ENCODE assay signal across 24 cellular contexts in the genomic region with DNA sequence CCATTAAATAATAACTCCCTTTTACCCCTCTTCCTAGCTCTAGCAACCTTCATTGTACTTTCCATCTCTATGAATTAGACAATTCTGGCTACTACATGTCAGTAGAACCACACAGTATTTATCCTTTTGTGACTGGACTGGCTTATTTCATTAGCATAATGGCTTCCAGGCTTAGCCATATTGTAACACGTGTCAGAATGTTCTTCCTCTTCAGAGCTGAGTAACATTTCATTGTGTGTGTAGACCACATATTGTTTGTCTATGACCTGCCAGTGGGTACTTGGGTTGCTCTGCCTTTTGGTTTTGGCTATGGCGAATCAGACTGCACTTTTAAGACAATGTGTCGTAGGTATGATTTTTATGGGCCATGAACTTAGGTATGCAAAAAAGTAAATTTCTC.
"Had no signal": no experiment of that assay in that cellular context is flagged by ENCODE, and none has a peak within 500 bp of the region (broad histone marks: within the 10 kb centered on the region; RNA-seq: fewer than 3 reads in every experiment).

No MANE protein-coding gene starts in this region.

- FAIRE-seq: colon, endometrium, keratinocyte, TTC549 had no signal

- H3K27me3 ChIP-seq: gastroesophageal sphincter, suprapubic skin, tibial artery had no signal

- H3K4me1 Mint-ChIP-seq: activated CD4-positive, alpha-beta T cell treated with anti-CD3 and anti-CD28 coated beads, Interleukin-2, amount 10 ng/mL, durations not matched to agents 24 days and 14 days had no signal

- H3K4me3 Mint-ChIP-seq: activated CD4-positive, alpha-beta memory T cell treated with anti-CD3 and anti-CD28 coated beads for 36 hours; activated CD4-positive, alpha-beta T cell treated with anti-CD3 and anti-CD28 coated beads, Interleukin-2, amount 10 ng/mL, durations not matched to agents 24 days and 14 days; activated T-cell treated with anti-CD3 and anti-CD28 coated beads, Interleukin-2, amount 50 U/mL, for 24 hours; memory B cell; natural killer cell treated with Interleukin-12 subunit alpha and Interleukin-12 subunit beta and Interleukin-15 and Interleukin-18, amount 100 ng/mL, for 72 hours; T-helper 1 cell treated with Interleukin-12 subunit alpha and Interleukin-12 subunit beta and Interleukin-4 antibody, amounts not matched to agents 30 μg/mL and 1 μg/mL, for 36 hours had no signal

- H3K27ac Mint-ChIP-seq: activated CD4-positive, alpha-beta memory T cell treated with anti-CD3 and anti-CD28 coated beads for 36 hours; activated CD4-positive, alpha-beta T cell treated with anti-CD3 and anti-CD28 coated beads, Interleukin-2, amount 10 ng/mL, durations not matched to agents 24 days and 14 days; activated naive CD4-positive, alpha-beta T cell treated with anti-CD3 and anti-CD28 coated beads, Interleukin-2, amount 50 U/mL, for 72 hours; activated T-cell treated with anti-CD3 and anti-CD28 coated beads, Interleukin-2, amount 50 U/mL, for 24 hours; memory B cell; natural killer cell treated with Interleukin-12 subunit alpha and Interleukin-12 subunit beta and Interleukin-15 and Interleukin-18, amount 100 ng/mL, for 72 hours; T-helper 1 cell treated with Interleukin-12 subunit alpha and Interleukin-12 subunit beta and Interleukin-4 antibody, amounts not matched to agents 30 μg/mL and 1 μg/mL, for 36 hours had no signal

- H3K4me1 ChIP-seq: gastroesophageal sphincter, suprapubic skin, tibial artery had no signal

- ATAC-seq: gastroesophageal sphincter; natural killer cell treated with Interleukin-12 subunit alpha and Interleukin-12 subunit beta and Interleukin-15 and Interleukin-18, amount 100 ng/mL, for 72 hours; right cardiac atrium had no signal

- DNase-seq: activated CD4-positive, alpha-beta memory T cell treated with anti-CD3 and anti-CD28 coated beads for 36 hours; activated CD4-positive, alpha-beta T cell treated with anti-CD3 and anti-CD28 coated beads, Interleukin-2, amount 10 ng/mL, durations not matched to agents 24 days and 14 days; activated CD8-positive, alpha-beta memory T cell treated with anti-CD3 and anti-CD28 coated beads, Interleukin-2, amount 50 U/mL, for 48 hours; activated naive CD4-positive, alpha-beta T cell; activated T-cell treated with anti-CD3 and anti-CD28 coated beads, Interleukin-2, amount 50 U/mL, for 24 hours; effector CD8-positive, alpha-beta T cell; hippocampal formation; right cardiac atrium; stimulated activated CD4-positive, alpha-beta T cell treated with anti-CD3 and anti-CD28 coated beads, Interleukin-15, amount 100 ng/mL, for 24 hours; stimulated activated CD4-positive, alpha-beta T cell treated with anti-CD3 and anti-CD28 coated beads, Interleukin-2, amount 100 ng/mL, for 24 hours; stimulated activated naive CD4-positive, alpha-beta T cell; T-helper 9 cell; tibial artery had no signal

- H3K9me3 ChIP-seq: gastroesophageal sphincter, suprapubic skin, tibial artery had no signal

- H3K36me3 Mint-ChIP-seq: activated naive CD4-positive, alpha-beta T cell treated with anti-CD3 and anti-CD28 coated beads, Interleukin-2, amount 50 U/mL, for 72 hours; natural killer cell treated with Interleukin-12 subunit alpha and Interleukin-12 subunit beta and Interleukin-15 and Interleukin-18, amount 100 ng/mL, for 72 hours had no signal

- H3K9me3 Mint-ChIP-seq: activated CD4-positive, alpha-beta memory T cell treated with anti-CD3 and anti-CD28 coated beads for 36 hours; activated CD4-positive, alpha-beta T cell treated with anti-CD3 and anti-CD28 coated beads, Interleukin-2, amount 10 ng/mL, durations not matched to agents 24 days and 14 days; activated naive CD4-positive, alpha-beta T cell treated with anti-CD3 and anti-CD28 coated beads, Interleukin-2, amount 50 U/mL, for 72 hours; activated T-cell treated with anti-CD3 and anti-CD28 coated beads, Interleukin-2, amount 50 U/mL, for 24 hours; memory B cell; natural killer cell treated with Interleukin-12 subunit alpha and Interleukin-12 subunit beta and Interleukin-15 and Interleukin-18, amount 100 ng/mL, for 72 hours; T-helper 1 cell treated with Interleukin-12 subunit alpha and Interleukin-12 subunit beta and Interleukin-4 antibody, amounts not matched to agents 30 μg/mL and 1 μg/mL, for 36 hours had no signal

- H3K27me3 Mint-ChIP-seq: activated CD4-positive, alpha-beta memory T cell treated with anti-CD3 and anti-CD28 coated beads for 36 hours; activated T-cell treated with anti-CD3 and anti-CD28 coated beads, Interleukin-2, amount 50 U/mL, for 24 hours; natural killer cell treated with Interleukin-12 subunit alpha and Interleukin-12 subunit beta and Interleukin-15 and Interleukin-18, amount 100 ng/mL, for 72 hours had no signal

- H3K36me3 ChIP-seq: suprapubic skin, tibial artery had no signal

- H3K4me3 ChIP-seq: gastroesophageal sphincter, suprapubic skin, tibial artery had no signal

- H3K27ac ChIP-seq: gastroesophageal sphincter, suprapubic skin, tibial artery, VCaP had no signal
